ENCODE assay signal across 10 cellular contexts in the genomic region with DNA sequence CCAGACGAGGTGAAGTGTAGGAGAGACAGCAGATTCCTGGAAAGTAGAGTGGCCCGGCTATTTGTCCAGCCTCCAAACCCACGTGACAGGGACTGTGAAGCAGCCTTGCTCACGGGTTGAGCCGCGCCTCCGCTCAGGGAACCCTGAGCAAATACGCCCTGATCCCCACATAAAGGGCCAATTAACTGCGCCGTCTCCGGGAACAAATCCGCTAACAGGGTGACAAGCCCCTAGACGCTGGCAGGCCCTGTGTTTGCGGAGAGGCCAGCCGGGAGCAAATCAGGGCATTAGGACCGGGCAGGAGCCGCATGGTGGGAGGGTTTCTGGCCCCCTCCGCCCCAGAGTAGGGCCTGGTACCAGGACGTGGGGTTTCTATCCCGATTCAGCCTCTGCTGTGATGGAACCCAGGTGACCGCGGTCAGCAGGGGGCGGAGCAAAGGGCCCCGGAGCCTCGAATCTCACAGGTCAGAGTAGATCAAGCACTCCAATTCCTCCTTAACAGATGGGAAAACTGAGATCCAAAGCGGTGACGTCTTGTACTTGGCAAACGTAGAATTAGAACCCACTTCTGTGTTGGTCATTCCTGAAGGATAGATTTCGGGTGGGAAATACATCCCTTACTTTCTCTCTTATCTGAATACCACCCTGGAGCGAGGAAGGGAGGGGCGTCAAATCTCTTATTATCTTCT. TPM values are rescaled to one million over a fixed set of nuclear protein-coding genes. Genes with fewer than 3 reads are reported as not detected.
DNase-seq lines count a peak whose midpoint lies in the region; ATAC-seq, FAIRE-seq and TF ChIP-seq lines count a peak whose summit lies in the region.
"Had no signal": no experiment of that assay in that cellular context is flagged by ENCODE, and none has a peak within 500 bp of the region (broad histone marks: within the 10 kb centered on the region; RNA-seq: fewer than 3 reads in every experiment).

No MANE protein-coding gene starts in this region.

- peaks cover 0 to 54% (median 7%) of the 10 kb centered on the region in 4 donors for H3K27me3 ChIP-seq in pancreas

- DNase-seq in D721Med (ENCODE audit: insufficient read length, low spot score) (peak; percentile 70), RPMI7951 (ENCODE audit: low read depth) (peak; percentile 49), globus pallidus (ENCODE audit: low spot score) (peak; percentile 50), pancreas (peak in 2 of 6 donors; percentile 54 to 63), GM10248 (ENCODE audit: extremely low spot score) (no peak), SIG-M5 (lab: John Stamatoyannopoulos, UW) (no peak), NCI-H446 treated with DMSO at 0.1 percent for 48 hours (lab: John Stamatoyannopoulos, UW) (no peak)
- DNase-seq in effector CD4-positive, alpha-beta T cell: no peak
- DNase-seq: activated CD4-positive, alpha-beta T cell treated with anti-CD3 and anti-CD28 coated beads, Interleukin-2, amount 50 U/mL, for 1 hour had no signal

- 2% methylated on average over 31 of the region's 31 CpGs for WGBS in pancreas, 2 donors

- peak; percentile 69 to 84 (median 80) for ATAC-seq in pancreas

- peak overlapping the region in 2 of 4 donors; percentile 19 to 37 for H3K4me3 ChIP-seq in pancreas

- H3K9me3 ChIP-seq in pancreas: no peaks in the 10 kb centered on the region

- H3K36me3 ChIP-seq in pancreas: no peaks in the 10 kb centered on the region

- no peak overlapping the region for H3K27ac ChIP-seq in pancreas
- H3K27ac ChIP-seq: HL-60 had no signal

- FAIRE-seq in D721Med (lab: Jason Lieb, UNC) (no peak), pancreas (lab: Jason Lieb, UNC) (no peak)

- CTCF ChIA-PET in GM10248 (lab: Yijun Ruan, JAX): no interaction called here

- TF ChIP-seq CTCF in D721Med (IDR thresholded peaks at IDR 0.05; ENCODE audit: insufficient read depth, missing control alignments) (no peak), pancreas (IDR thresholded peaks at IDR 0.05) (no peak), GM10248 (IDR thresholded peaks at IDR 0.05; ENCODE audit: control extremely low read depth, extremely low read depth, low read depth, missing control alignments) (no peak)

- intact Hi-C loops in pancreas (cut with DNase I): no loop called here

- POLR2A ChIA-PET in GM10248 (lab: Yijun Ruan, JAX): no interaction called here

- peaks cover 0 to 13% (median 3%) of the 10 kb centered on the region in 3 donors for H3K4me1 ChIP-seq in pancreas

RNA-seq across cellular contexts. Expression of a gene that starts 2.0 kb away (rescaled TPM):
- 20.3 and 21.7 TPM in 2 replicates for total RNA-seq in RPMI7951 (2014; rRNA removed; shearing (Covaris generic))
- 1 to 10 TPM; 1.1 to 6.0 (median 2.2) TPM for total RNA-seq in pancreas
- 10 to 100 TPM; 18.9 to 25.0 TPM for polyA plus RNA-seq in pancreas

RNA-seq across cellular contexts. Expression of a gene that starts 34.4 kb away (rescaled TPM):
- 8.9 and 9.6 TPM in 2 replicates for total RNA-seq in RPMI7951 (2014; rRNA removed; shearing (Covaris generic))
- total RNA-seq in pancreas: 1 to 10 TPM; 2.3 to 4.7 (median 3.3) TPM
- polyA plus RNA-seq in pancreas: 1 to 10 TPM; 9.4 to 9.8 TPM

RNA-seq across cellular contexts. Expression of a gene that starts 55.8 kb away (rescaled TPM):
- not detected in 2 replicates for total RNA-seq in RPMI7951 (2014; rRNA removed; shearing (Covaris generic))
- total RNA-seq in pancreas: not detected
- polyA plus RNA-seq in pancreas: under 1 TPM in 1 of 2 donors, not detected in 1; 0.11 TPM

Comparison
In these comparisons a context has a peak if more than half of its experiments do, and no peak if none do; other contexts are left out.
1. DNase-seq: peak in D721Med (single experiment), RPMI7951 (single experiment) and globus pallidus (single experiment); none in GM10248 (single experiment), effector CD4-positive, alpha-beta T cell (single experiment), SIG-M5 (single experiment) and NCI-H446 treated with DMSO at 0.1 percent for 48 hours (single experiment).